Comparison of ENCODE assay signal across 19 cellular contexts in the genomic region with DNA sequence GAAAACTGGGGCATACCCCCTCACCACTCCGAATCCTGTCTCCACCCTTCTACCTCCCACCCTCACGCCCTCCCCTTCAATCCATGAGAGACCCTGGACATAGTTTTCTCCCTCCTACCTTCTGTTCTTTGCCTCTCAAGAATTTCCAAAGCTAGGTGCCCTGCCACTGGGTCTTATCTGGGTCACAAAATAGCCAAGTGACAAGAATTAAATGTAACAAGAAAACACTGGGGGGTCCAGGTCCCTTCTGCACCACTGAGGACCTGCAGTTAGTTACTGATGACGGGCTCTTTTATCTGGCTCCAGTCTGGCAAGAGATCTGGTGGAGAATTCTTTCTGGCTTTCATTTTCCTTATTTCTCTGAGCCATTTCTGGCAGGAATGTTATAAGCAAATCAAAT.
"Had no signal": no experiment of that assay in that cellular context is flagged by ENCODE, and none has a peak within 500 bp of the region (broad histone marks: within the 10 kb centered on the region; RNA-seq: fewer than 3 reads in every experiment).

No MANE protein-coding gene starts in this region.

- H3K27me3 ChIP-seq: MG63 had no signal

- H3K4me3 ChIP-seq: MG63, SJSA1, SK-N-MC had no signal

- DNase-seq: Karpas-422, KG1, MG63, NCI-H1092, NCI-H1436, NCI-H187, NCI-H2029, NCI-H2081 treated with DMSO at 0.1 percent for 48 hours, NCI-H2171, NCI-H226, NCI-H446 treated with DMSO at 0.1 percent for 48 hours, NCI-H510A treated with DMSO at 0.1 percent for 48 hours, NCI-H526, NCI-H748 treated with DMSO at 0.1 percent for 48 hours, Right ventricle myocardium superior, RPMI8226, SIG-M5 had no signal

- H3K4me1 ChIP-seq: SJSA1 had no signal

- H3K27ac ChIP-seq: SJSA1, SK-N-MC had no signal

- H3K9me3 ChIP-seq: MG63, SJSA1 had no signal

- H3K36me3 ChIP-seq: MG63, SJSA1 had no signal
